In genomic region chr5:34586117-34586885, GRCh38 we compare ENCODE assay signal across 12 cellular contexts.
DNase-seq lines count a peak whose midpoint lies in the region; ATAC-seq and TF ChIP-seq lines count a peak whose summit lies in the region.
"Had no signal": no experiment of that assay in that cellular context is flagged by ENCODE, and none has a peak within 500 bp of the region (broad histone marks: within the 10 kb centered on the region; RNA-seq: fewer than 3 reads in every experiment).

No MANE protein-coding gene starts in this region.

- H3K9me2 ChIP-seq in GM23338 (ENCODE audit: insufficient read depth) (peaks cover 13% of the 10 kb centered on the region; the same call in 1 of the 2 replicates), MM.1S (replicated peaks; ENCODE audit: insufficient read depth, low read length) (no peaks in the 10 kb centered on the region)

- H3K4me3 ChIP-seq in GM23338 (no peak overlapping the region), RWPE2 (ENCODE audit: severe bottlenecking) (no peak overlapping the region), fibroblast of mammary gland (ENCODE audit: control insufficient read depth, low read depth, low read length) (no peak overlapping the region), skin epidermis (no peak overlapping the region), MM.1S (ENCODE audit: low read length) (no peak overlapping the region)

- H3K4me1 Mint-ChIP-seq in GM23338 = peaks cover 13% of the 10 kb centered on the region

- H3K4me2 ChIP-seq in GM23338 (no peak overlapping the region), MM.1S (ENCODE audit: low read depth, low read length) (no peak overlapping the region)

- H3K4me1 ChIP-seq in GM23338 (ENCODE audit: insufficient read depth) (peaks cover 12% of the 10 kb centered on the region; the same call in 1 of the 2 replicates), RWPE2 (ENCODE audit: insufficient read depth, poor library complexity, severe bottlenecking) (peaks cover 46% of the 10 kb centered on the region), MM.1S (ENCODE audit: low read length) (no peaks in the 10 kb centered on the region)

- peaks cover 6% of the 10 kb centered on the region for H3K27me3 Mint-ChIP-seq in GM23338 (ENCODE audit: insufficient read depth, low read depth, poor library complexity)

- H3K27ac ChIP-seq in GM23338 (ENCODE audit: low read depth) (no peak overlapping the region), RWPE2 (ENCODE audit: poor library complexity, severe bottlenecking) (peak overlapping the region; percentile 98), skin epidermis (peak overlapping the region in 12 of 21 experiments; percentile 16 to 79 (median 62)), MM.1S (ENCODE audit: low read length) (no peak overlapping the region)

- H3K27ac Mint-ChIP-seq in GM23338 = no peak overlapping the region

- no peaks in the 10 kb centered on the region for H3K79me2 ChIP-seq in GM23338 (replicated peaks; ENCODE audit: insufficient read depth)
- H3K79me2 ChIP-seq in MM.1S (ENCODE audit: low read length) = no peaks in the 10 kb centered on the region

- H2AFZ ChIP-seq in GM23338 (peak overlapping the region; percentile 59), MM.1S (ENCODE audit: low read length) (no peak overlapping the region)

- H4K20me1 ChIP-seq in GM23338 (replicated peaks; ENCODE audit: insufficient read depth) (no peaks in the 10 kb centered on the region), MM.1S (ENCODE audit: insufficient read depth, low read length) (no peaks in the 10 kb centered on the region)

- H3K9me3 ChIP-seq in RWPE2 (ENCODE audit: severe bottlenecking) = no peaks in the 10 kb centered on the region
- no peaks in the 10 kb centered on the region for H3K9me3 ChIP-seq in MM.1S (replicated peaks; ENCODE audit: insufficient read depth, low read length)

- H3F3A ChIP-seq in GM23338 (replicated peaks; ENCODE audit: low read depth) (no peaks in the 10 kb centered on the region), MM.1S (ENCODE audit: insufficient read depth, low read length) (no peaks in the 10 kb centered on the region)

- no peak for TF ChIP-seq CTCF in GM23338 (conservative IDR thresholded peaks at IDR 0.05; ENCODE audit: low read depth in 2 of 2)
- no peak for TF ChIP-seq CTCF in RWPE2 (IDR thresholded peaks at IDR 0.05; ENCODE audit: poor library complexity, severe bottlenecking)
- no peak for TF ChIP-seq CTCF in fibroblast of mammary gland (conservative IDR thresholded peaks at IDR 0.05; ENCODE audit: control insufficient read depth, insufficient read depth, low read depth, low read length)
- TF ChIP-seq CTCF in MM.1S (IDR thresholded peaks at IDR 0.05; ENCODE audit: low read length) = no peak

- ATAC-seq in GM23338 (no peak), RWPE2 (ENCODE audit: low read depth) (peak; percentile 81), HG03521 (IDR thresholded peaks at IDR 0.05; ENCODE audit: unreplicated experiment) (no peak), HG03457 (IDR thresholded peaks at IDR 0.05; ENCODE audit: unreplicated experiment) (no peak)

- no peak overlapping the region for H3K9ac ChIP-seq in MM.1S (ENCODE audit: low read length)

- no peaks in the 10 kb centered on the region for H3K36me3 ChIP-seq in GM23338 (ENCODE audit: insufficient read depth)
- no peaks in the 10 kb centered on the region for H3K36me3 ChIP-seq in RWPE2 (ENCODE audit: low read depth)
- H3K36me3 ChIP-seq in MM.1S (replicated peaks; ENCODE audit: insufficient read depth, low read length) = no peaks in the 10 kb centered on the region

- H3K9me3 Mint-ChIP-seq in GM23338 = no peaks in the 10 kb centered on the region

- DNase-seq in GM23338 (ENCODE audit: low spot score) (no peak), RWPE2 (ENCODE audit: low spot score) (no peak), fibroblast of mammary gland (ENCODE audit: low read depth) (peak; percentile 95), islet precursor cell (no peak), MM.1S (no peak)
- DNase-seq: activated T-cell treated with anti-CD3 and anti-CD28 coated beads, Interleukin-2, amount 50 U/mL, for 1 hour; GOT3; nucleus accumbens; Right ventricle myocardium superior had no signal

- H3K4me3 Mint-ChIP-seq in GM23338 = no peak overlapping the region

- H3K27me3 ChIP-seq in GM23338 (ENCODE audit: insufficient read depth) = no peaks in the 10 kb centered on the region
- no peaks in the 10 kb centered on the region for H3K27me3 ChIP-seq in RWPE2 (ENCODE audit: insufficient read depth, poor library complexity, severe bottlenecking)
- H3K27me3 ChIP-seq in MM.1S (replicated peaks; ENCODE audit: insufficient read depth, low read length) = no peaks in the 10 kb centered on the region

- H3K36me3 Mint-ChIP-seq in GM23338 (ENCODE audit: low read depth) = no peaks in the 10 kb centered on the region

TF ChIP-seq in GM23338, 12 proteins besides CTCF, POLR2A, EP300 and RAD21 (continues in another document):
- TF ChIP-seq STAT1 (IDR thresholded peaks at IDR 0.05; ENCODE audit: unreplicated experiment) (no peak), JUNB (IDR thresholded peaks at IDR 0.05; ENCODE audit: unreplicated experiment) (no peak), CREB1 (CRISPR knock-in tag; IDR thresholded peaks at IDR 0.05; ENCODE audit: low read depth) (no peak), REST (IDR thresholded peaks at IDR 0.05; ENCODE audit: unreplicated experiment) (no peak), ZNF331 (CRISPR knock-in tag; IDR thresholded peaks at IDR 0.05; ENCODE audit: low read depth) (no peak), EZH2phosphoT487 (IDR thresholded peaks at IDR 0.05; ENCODE audit: unreplicated experiment) (no peak)

Comparison
In these comparisons a context has a peak if more than half of its experiments do, and no peak if none do; other contexts are left out.
1. H3K27ac ChIP-seq: peak in RWPE2 (single experiment) and skin epidermis (12 of 21); none in GM23338 (single experiment) and MM.1S (single experiment).